ENCODE assay signal across 10 cellular contexts in the genomic region with DNA sequence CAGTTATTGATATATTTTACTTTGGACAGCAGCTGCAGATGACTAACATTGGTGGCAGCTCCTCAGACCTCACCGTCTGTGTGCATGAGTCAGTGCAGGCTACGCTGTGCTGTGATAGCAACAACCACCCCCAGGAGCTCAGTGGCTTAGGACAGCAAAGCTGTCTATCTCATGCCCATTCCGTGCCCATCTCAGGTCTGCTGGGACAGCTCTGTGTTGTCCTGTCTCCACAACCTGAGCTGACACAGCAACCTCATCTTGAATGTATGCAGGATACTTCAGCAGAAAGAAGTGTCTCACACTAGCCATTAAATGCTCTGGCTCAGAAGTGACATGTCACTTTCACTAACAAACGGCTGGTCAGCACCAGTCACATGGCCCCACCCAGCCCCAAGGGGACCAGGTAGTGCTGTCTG. TPM values are rescaled to one million over a fixed set of nuclear protein-coding genes. Genes with fewer than 3 reads are reported as not detected.
A peak's percentile ranks its signal among the peaks of the same experiment; 100 is the strongest.
DNase-seq lines count a peak whose midpoint lies in the region; FAIRE-seq and TF ChIP-seq lines count a peak whose summit lies in the region.
"Had no signal": no experiment of that assay in that cellular context is flagged by ENCODE, and none has a peak within 500 bp of the region (broad histone marks: within the 10 kb centered on the region; RNA-seq: fewer than 3 reads in every experiment).

No MANE protein-coding gene starts in this region.

- no peaks in the 10 kb centered on the region for H3K9me1 ChIP-seq in keratinocyte (ENCODE audit: control insufficient read depth, extremely low read depth, insufficient read depth, low read length)

- H3K9me3 ChIP-seq in keratinocyte (ENCODE audit: control insufficient read depth, low read depth, low read length): no peaks in the 10 kb centered on the region

- no peaks in the 10 kb centered on the region for H3K36me3 ChIP-seq in keratinocyte (ENCODE audit: control insufficient read depth in 2 of 2, extremely low read depth in 1 of 2, insufficient read depth in 2 of 2, low read length in 2 of 2)

- in situ Hi-C loops in GM13977 (cut with MboI; ENCODE audit: low pct_unique_long_range_greater_than_20kb, low sequenced_read_pairs, unreplicated experiment): no loop called here

- H3K79me2 ChIP-seq in keratinocyte (ENCODE audit: control insufficient read depth, insufficient read depth, low read length): no peaks in the 10 kb centered on the region

- FAIRE-seq in keratinocyte (lab: Jason Lieb, UNC): peak; percentile 82

- dilution Hi-C loops in keratinocyte (cut with MboI; ENCODE audit: extremely low pct_ligation_motif_present, low sequenced_read_pairs): no loop called here

- H3K27ac Mint-ChIP-seq in activated naive CD4-positive, alpha-beta T cell treated with anti-CD3 and anti-CD28 coated beads, Interleukin-2, amount 10 ng/mL, durations not matched to agents 7 days and 5 days: no peak overlapping the region
- no peak overlapping the region for H3K27ac Mint-ChIP-seq in activated naive CD4-positive, alpha-beta T cell treated with anti-CD3 and anti-CD28 coated beads for 36 hours

- CTCF ChIA-PET in activated naive CD4-positive, alpha-beta T cell treated with anti-CD3 and anti-CD28 coated beads, Interleukin-2, amount 10 ng/mL, durations not matched to agents 7 days and 5 days (lab: Charles Lee): no interaction called here
- CTCF ChIA-PET in activated naive CD4-positive, alpha-beta T cell treated with anti-CD3 and anti-CD28 coated beads for 36 hours (lab: Charles Lee): interaction anchor here (0.6 to 0.8 kb wide), 2 partner anchors 56 to 83 kb away, joined by 3 read pairs; no protein-coding TSS in a partner anchor

- DNase-seq in AG08395 (ENCODE audit: low spot score) (peak; percentile 94), HS-27A (ENCODE audit: low read depth) (peak; percentile 71), amniotic epithelial cell (ENCODE audit: low read depth) (peak; percentile 88), keratinocyte (ENCODE audit: low read depth, low spot score) (peak; percentile 4), GM13977 (ENCODE audit: low spot score) (no peak), OCI-M2 (lab: John Stamatoyannopoulos, UW; ENCODE audit: unreplicated experiment) (no peak)
- no peak for DNase-seq in activated naive CD4-positive, alpha-beta T cell treated with anti-CD3 and anti-CD28 coated beads, Interleukin-2, amount 10 ng/mL, durations not matched to agents 7 days and 5 days
- DNase-seq in activated naive CD4-positive, alpha-beta T cell treated with anti-CD3 and anti-CD28 coated beads for 36 hours: no peak
- DNase-seq: activated CD4-positive, alpha-beta T cell treated with anti-CD3 and anti-CD28 coated beads, Interleukin-2, amount 50 U/mL, for 48 hours; naive B cell had no signal

- H3K4me2 ChIP-seq in keratinocyte (ENCODE audit: control insufficient read depth, extremely low read depth, insufficient read depth, low read depth, low read length): peak overlapping the region; percentile 28

- no peak overlapping the region for H3K4me3 Mint-ChIP-seq in activated naive CD4-positive, alpha-beta T cell treated with anti-CD3 and anti-CD28 coated beads, Interleukin-2, amount 10 ng/mL, durations not matched to agents 7 days and 5 days
- no peak overlapping the region for H3K4me3 Mint-ChIP-seq in activated naive CD4-positive, alpha-beta T cell treated with anti-CD3 and anti-CD28 coated beads for 36 hours
- H3K4me3 Mint-ChIP-seq: naive B cell had no signal

- peaks cover 7% of the 10 kb centered on the region for H3K4me1 ChIP-seq in keratinocyte (ENCODE audit: control insufficient read depth, extremely low read depth, insufficient read depth, low read length)

- intact Hi-C loops in activated naive CD4-positive, alpha-beta T cell treated with anti-CD3 and anti-CD28 coated beads for 36 hours (cut with micrococcal nuclease): no loop called here

- H3K4me3 ChIP-seq in keratinocyte (ENCODE audit: control insufficient read depth in 2 of 3, extremely low read depth in 1 of 3, insufficient read depth in 2 of 3, low read depth in 1 of 3, low read length in 3 of 3): no peak overlapping the region

- peaks cover 14% of the 10 kb centered on the region for H3K27me3 Mint-ChIP-seq in activated naive CD4-positive, alpha-beta T cell treated with anti-CD3 and anti-CD28 coated beads, Interleukin-2, amount 10 ng/mL, durations not matched to agents 7 days and 5 days
- peaks cover under 1% of the 10 kb centered on the region for H3K27me3 Mint-ChIP-seq in activated naive CD4-positive, alpha-beta T cell treated with anti-CD3 and anti-CD28 coated beads for 36 hours (ENCODE audit: low read depth)

- no peak overlapping the region for H3K27ac ChIP-seq in keratinocyte (ENCODE audit: control insufficient read depth, insufficient read depth, low read length)

- H3K9ac ChIP-seq in keratinocyte (ENCODE audit: control insufficient read depth, extremely low read depth, insufficient read depth, low read length): no peak overlapping the region

- H3K36me3 Mint-ChIP-seq in activated naive CD4-positive, alpha-beta T cell treated with anti-CD3 and anti-CD28 coated beads, Interleukin-2, amount 10 ng/mL, durations not matched to agents 7 days and 5 days: no peaks in the 10 kb centered on the region
- H3K36me3 Mint-ChIP-seq in activated naive CD4-positive, alpha-beta T cell treated with anti-CD3 and anti-CD28 coated beads for 36 hours (ENCODE audit: low read depth): no peaks in the 10 kb centered on the region
- H3K36me3 Mint-ChIP-seq: naive B cell had no signal

- H2AFZ ChIP-seq in keratinocyte (ENCODE audit: control insufficient read depth, low read length): no peak overlapping the region

- no peaks in the 10 kb centered on the region for H3K27me3 ChIP-seq in keratinocyte (ENCODE audit: control insufficient read depth, extremely low read depth, insufficient read depth, low read length)

- H4K20me1 ChIP-seq in keratinocyte (ENCODE audit: control insufficient read depth, extremely low read depth, insufficient read depth, low read length): no peaks in the 10 kb centered on the region

- no peaks in the 10 kb centered on the region for H3K4me1 Mint-ChIP-seq in activated naive CD4-positive, alpha-beta T cell treated with anti-CD3 and anti-CD28 coated beads, Interleukin-2, amount 10 ng/mL, durations not matched to agents 7 days and 5 days
- no peaks in the 10 kb centered on the region for H3K4me1 Mint-ChIP-seq in activated naive CD4-positive, alpha-beta T cell treated with anti-CD3 and anti-CD28 coated beads for 36 hours (ENCODE audit: low read depth)
- H3K4me1 Mint-ChIP-seq: naive B cell had no signal

- TF ChIP-seq CTCF in keratinocyte (optimal IDR thresholded peaks at IDR 0.05 in 1 of 3, IDR thresholded peaks at IDR 0.05 in 1 of 3, conservative IDR thresholded peaks at IDR 0.05 in 1 of 3; ENCODE audit: extremely low read depth in 1 of 3, insufficient read depth in 2 of 3, low read length in 3 of 3) (no peak), GM13977 (IDR thresholded peaks at IDR 0.05; ENCODE audit: extremely low read depth, insufficient read depth, missing control alignments) (no peak)

- no peaks in the 10 kb centered on the region for H3K9me3 Mint-ChIP-seq in activated naive CD4-positive, alpha-beta T cell treated with anti-CD3 and anti-CD28 coated beads, Interleukin-2, amount 10 ng/mL, durations not matched to agents 7 days and 5 days
- H3K9me3 Mint-ChIP-seq in activated naive CD4-positive, alpha-beta T cell treated with anti-CD3 and anti-CD28 coated beads for 36 hours: no peaks in the 10 kb centered on the region
- H3K9me3 Mint-ChIP-seq: naive B cell had no signal

RNA-seq across cellular contexts. Expression of gene BANF2, which starts 47.7 kb away (rescaled TPM):
- polyA plus RNA-seq in keratinocyte: not detected in 3 replicates
- not detected for polyA plus RNA-seq in keratinocyte (2011; ENCODE audit: low read depth)
- polyA plus RNA-seq in keratinocyte (2011; cell fraction: cytosol; rRNA removed): not detected in 2 replicates
- not detected in 2 replicates for polyA plus RNA-seq in keratinocyte (2011; cell fraction: nucleus; rRNA removed)
- polyA plus RNA-seq in keratinocyte (2012; ENCODE audit: low replicate concordance): not detected in 2 replicates
- polyA minus RNA-seq in keratinocyte: not detected in 3 replicates
- polyA minus RNA-seq in keratinocyte (2011; cell fraction: cytosol; rRNA and poly(A)+ RNA removed): not detected
- not detected in 2 replicates for polyA minus RNA-seq in keratinocyte (2011; cell fraction: nucleus; rRNA and poly(A)+ RNA removed)
- total RNA-seq in activated naive CD4-positive, alpha-beta T cell treated with anti-CD3 and anti-CD28 coated beads for 36 hours: not detected

Comparison
In these comparisons a context has a peak if more than half of its experiments do, and no peak if none do; other contexts are left out.
1. DNase-seq: peak in AG08395 (single experiment), HS-27A (single experiment), amniotic epithelial cell (single experiment) and keratinocyte (single experiment); none in activated naive CD4-positive, alpha-beta T cell treated with anti-CD3 and anti-CD28 coated beads, Interleukin-2, amount 10 ng/mL, durations not matched to agents 7 days and 5 days (single experiment), activated naive CD4-positive, alpha-beta T cell treated with anti-CD3 and anti-CD28 coated beads for 36 hours (single experiment), GM13977 (single experiment) and OCI-M2 (single experiment).